In the genomic region with DNA sequence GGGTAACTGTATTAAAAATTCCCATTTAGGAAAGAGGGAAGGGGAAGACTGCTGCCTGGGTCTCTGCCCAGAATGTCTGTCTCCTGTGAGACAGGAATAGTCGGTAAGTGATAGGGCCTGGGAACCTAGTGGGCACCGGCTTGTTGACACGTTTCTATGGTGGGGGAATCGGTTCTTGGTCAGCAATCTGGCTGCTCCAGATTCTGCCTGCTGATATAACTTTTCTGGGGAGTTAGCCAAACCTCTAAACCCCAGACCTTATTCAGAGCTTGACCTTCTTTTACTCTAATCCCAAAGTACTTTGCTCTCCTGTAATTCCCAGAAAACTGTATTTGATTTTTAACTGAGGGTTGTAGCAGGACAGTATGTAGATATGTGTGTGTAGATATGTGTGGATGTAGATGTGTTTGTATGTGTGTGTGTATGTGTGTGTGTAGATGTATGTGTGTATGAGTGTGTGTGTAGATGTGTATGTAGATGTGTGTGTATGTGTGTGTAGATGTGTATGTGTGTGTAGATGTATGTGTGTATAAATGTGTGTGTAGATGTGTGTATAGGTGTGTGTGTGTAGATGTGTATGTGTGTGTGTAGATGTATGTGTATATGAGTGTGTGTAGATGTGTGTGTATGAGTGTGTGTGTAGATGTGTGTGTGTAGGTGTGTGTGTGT, we compare ENCODE assay signal across 12 cellular contexts.
A peak's percentile ranks its signal among the peaks of the same experiment; 100 is the strongest.
DNase-seq lines count a peak whose midpoint lies in the region; ATAC-seq and TF ChIP-seq lines count a peak whose summit lies in the region.
"Had no signal": no experiment of that assay in that cellular context is flagged by ENCODE, and none has a peak within 500 bp of the region (broad histone marks: within the 10 kb centered on the region; RNA-seq: fewer than 3 reads in every experiment).

No MANE protein-coding gene starts in this region.

- H3K79me2 ChIP-seq in PC-9 (ENCODE audit: low read depth) (peaks cover 18% of the 10 kb centered on the region), parathyroid adenoma (no peaks in the 10 kb centered on the region)

- peak; percentile 49 for DNase-seq in AG08395 (ENCODE audit: low spot score)
- no peak for DNase-seq in PC-9
- DNase-seq in fibroblast of mammary gland (ENCODE audit: low read depth) = peak; percentile 71
- no peak for DNase-seq in GOT3 (lab: John Stamatoyannopoulos, UW)
- DNase-seq in activated T-helper 1 cell treated with anti-CD3 and anti-CD28 coated beads, Interleukin-12 subunit alpha, Interleukin-12 subunit beta, Interleukin-2, Interleukin-4 antibody, amounts not matched to agents 30 ng/mL and 10 ng/mL and 1 ng/mL, durations not matched to agents 14 hours and 24 hours and 36 hours (ENCODE audit: low spot score) = no peak
- no peak for DNase-seq in SW 1271 (lab: John Stamatoyannopoulos, UW)
- DNase-seq: activated CD4-positive, alpha-beta T cell treated with anti-CD3 and anti-CD28 coated beads, Interleukin-2, amount 10 ng/mL, durations not matched to agents 24 days and 14 days; activated naive CD4-positive, alpha-beta T cell; GF-D8; SHP77 treated with DMSO at 0.1 percent for 48 hours had no signal

- CTCF ChIA-PET in PC-9 (lab: Charles Lee) = interaction anchor here (0.6 kb wide), 1 partner anchor 113 kb away, joined by 3 read pairs; no protein-coding TSS in a partner anchor

- H3K27ac ChIP-seq in PC-9 (peak overlapping the region; percentile 93), parathyroid adenoma (no peak overlapping the region)

- no peaks in the 10 kb centered on the region for H4K20me1 ChIP-seq in PC-9 (ENCODE audit: insufficient read depth)

- intact Hi-C loops in PC-9 (cut with micrococcal nuclease; ENCODE audit: unreplicated experiment) = loop anchor here (2.0 kb wide), 2 partner anchors 53 to 81 kb away; no protein-coding TSS in a partner anchor
- intact Hi-C loops in activated T-helper 1 cell treated with anti-CD3 and anti-CD28 coated beads, Interleukin-12 subunit alpha, Interleukin-12 subunit beta, Interleukin-2, Interleukin-4 antibody, amounts not matched to agents 30 ng/mL and 10 ng/mL and 1 ng/mL, durations not matched to agents 14 hours and 24 hours and 36 hours (cut with micrococcal nuclease) = no loop called here

- peaks cover 3% of the 10 kb centered on the region for H3K27me3 Mint-ChIP-seq in activated T-helper 1 cell treated with anti-CD3 and anti-CD28 coated beads, Interleukin-12 subunit alpha, Interleukin-12 subunit beta, Interleukin-2, Interleukin-4 antibody, amounts not matched to agents 30 ng/mL and 10 ng/mL and 1 ng/mL, durations not matched to agents 14 hours and 24 hours and 36 hours (ENCODE audit: insufficient read depth)

- BruUV-seq in PC-9 (replicated peaks; lab: Mats Ljungman, UMichigan) = no TSS peak

- POLR2A ChIA-PET in PC-9 (lab: Charles Lee; ENCODE audit: unreplicated experiment) = interaction anchor here (0.7 to 1.1 kb wide), 2 partner anchors 90 to 248 kb away, joined by 3 to 7 read pairs; a partner anchor contains a TSS

- 0 out of 2 replicates have a peak, but pooled peaks cover 2% of the 10 kb centered on the region for H3K36me3 ChIP-seq in PC-9 (ENCODE audit: low read depth)
- no peaks in the 10 kb centered on the region for H3K36me3 ChIP-seq in parathyroid adenoma (ENCODE audit: control insufficient read depth, insufficient read depth, low read length)

- TF ChIP-seq CTCF in PC-9 (conservative IDR thresholded peaks at IDR 0.05) (no peak), fibroblast of mammary gland (conservative IDR thresholded peaks at IDR 0.05; ENCODE audit: control insufficient read depth, insufficient read depth, low read depth, low read length) (no peak), parathyroid adenoma (IDR thresholded peaks at IDR 0.05) (no peak)

- no peak overlapping the region for H3K27ac Mint-ChIP-seq in activated T-helper 1 cell treated with anti-CD3 and anti-CD28 coated beads, Interleukin-12 subunit alpha, Interleukin-12 subunit beta, Interleukin-2, Interleukin-4 antibody, amounts not matched to agents 30 ng/mL and 10 ng/mL and 1 ng/mL, durations not matched to agents 14 hours and 24 hours and 36 hours
- H3K27ac Mint-ChIP-seq: activated CD4-positive, alpha-beta T cell treated with anti-CD3 and anti-CD28 coated beads, Interleukin-2, amount 10 ng/mL, durations not matched to agents 24 days and 14 days had no signal

- no peaks in the 10 kb centered on the region for H3K4me1 Mint-ChIP-seq in activated T-helper 1 cell treated with anti-CD3 and anti-CD28 coated beads, Interleukin-12 subunit alpha, Interleukin-12 subunit beta, Interleukin-2, Interleukin-4 antibody, amounts not matched to agents 30 ng/mL and 10 ng/mL and 1 ng/mL, durations not matched to agents 14 hours and 24 hours and 36 hours (ENCODE audit: low read depth)
- H3K4me1 Mint-ChIP-seq: activated CD4-positive, alpha-beta T cell treated with anti-CD3 and anti-CD28 coated beads, Interleukin-2, amount 10 ng/mL, durations not matched to agents 24 days and 14 days had no signal

- H3K9ac ChIP-seq in parathyroid adenoma = no peak overlapping the region

- no peak overlapping the region for H3K4me3 Mint-ChIP-seq in activated T-helper 1 cell treated with anti-CD3 and anti-CD28 coated beads, Interleukin-12 subunit alpha, Interleukin-12 subunit beta, Interleukin-2, Interleukin-4 antibody, amounts not matched to agents 30 ng/mL and 10 ng/mL and 1 ng/mL, durations not matched to agents 14 hours and 24 hours and 36 hours
- H3K4me3 Mint-ChIP-seq: activated CD4-positive, alpha-beta T cell treated with anti-CD3 and anti-CD28 coated beads, Interleukin-2, amount 10 ng/mL, durations not matched to agents 24 days and 14 days had no signal

- ATAC-seq in GM19035 (IDR thresholded peaks at IDR 0.05; ENCODE audit: unreplicated experiment) = no peak

- H3K4me1 ChIP-seq in PC-9 (replicated peaks; ENCODE audit: insufficient read depth) (peaks cover 54% of the 10 kb centered on the region), parathyroid adenoma (peaks cover 16% of the 10 kb centered on the region)

- no peak overlapping the region for H3K4me2 ChIP-seq in PC-9
- peak overlapping the region; percentile 27 for H3K4me2 ChIP-seq in parathyroid adenoma (ENCODE audit: low read length)

- H3K9me2 ChIP-seq in PC-9 (ENCODE audit: insufficient read depth) = no peaks in the 10 kb centered on the region

- no peaks in the 10 kb centered on the region for H3K9me3 Mint-ChIP-seq in activated T-helper 1 cell treated with anti-CD3 and anti-CD28 coated beads, Interleukin-12 subunit alpha, Interleukin-12 subunit beta, Interleukin-2, Interleukin-4 antibody, amounts not matched to agents 30 ng/mL and 10 ng/mL and 1 ng/mL, durations not matched to agents 14 hours and 24 hours and 36 hours
- H3K9me3 Mint-ChIP-seq: activated CD4-positive, alpha-beta T cell treated with anti-CD3 and anti-CD28 coated beads, Interleukin-2, amount 10 ng/mL, durations not matched to agents 24 days and 14 days had no signal

- no peaks in the 10 kb centered on the region for H3K9me3 ChIP-seq in PC-9 (ENCODE audit: insufficient read depth, low read depth)
- H3K9me3 ChIP-seq in parathyroid adenoma (ENCODE audit: control insufficient read depth, low read length) = no peaks in the 10 kb centered on the region

- H3K27me3 ChIP-seq in PC-9 (ENCODE audit: insufficient read depth, low read depth) = no peaks in the 10 kb centered on the region
- H3K27me3 ChIP-seq in parathyroid adenoma (ENCODE audit: control insufficient read depth, insufficient read depth, low read length) = no peaks in the 10 kb centered on the region

- H2AFZ ChIP-seq in PC-9 = no peak overlapping the region
- H2AFZ ChIP-seq in parathyroid adenoma = no peak overlapping the region

- H3K4me3 ChIP-seq in PC-9 = no peak overlapping the region
- no peak overlapping the region for H3K4me3 ChIP-seq in fibroblast of mammary gland (ENCODE audit: control insufficient read depth, low read depth, low read length)
- H3K4me3 ChIP-seq in parathyroid adenoma (ENCODE audit: low read depth, low read length) = no peak overlapping the region

- H3F3A ChIP-seq in PC-9 (ENCODE audit: insufficient read depth, low read depth) = peaks cover 44% of the 10 kb centered on the region

- H3K36me3 Mint-ChIP-seq in activated T-helper 1 cell treated with anti-CD3 and anti-CD28 coated beads, Interleukin-12 subunit alpha, Interleukin-12 subunit beta, Interleukin-2, Interleukin-4 antibody, amounts not matched to agents 30 ng/mL and 10 ng/mL and 1 ng/mL, durations not matched to agents 14 hours and 24 hours and 36 hours (ENCODE audit: low read depth) = no peaks in the 10 kb centered on the region

Comparison
In these comparisons a context has a peak if more than half of its experiments do, and no peak if none do; other contexts are left out.
1. DNase-seq: peak in AG08395 (single experiment) and fibroblast of mammary gland (single experiment); none in PC-9 (0 of 2), GOT3 (single experiment), activated T-helper 1 cell treated with anti-CD3 and anti-CD28 coated beads, Interleukin-12 subunit alpha, Interleukin-12 subunit beta, Interleukin-2, Interleukin-4 antibody, amounts not matched to agents 30 ng/mL and 10 ng/mL and 1 ng/mL, durations not matched to agents 14 hours and 24 hours and 36 hours (single experiment) and SW 1271 (0 of 2).